1 cellular context compared by ENCODE assay signal in the genomic region with DNA sequence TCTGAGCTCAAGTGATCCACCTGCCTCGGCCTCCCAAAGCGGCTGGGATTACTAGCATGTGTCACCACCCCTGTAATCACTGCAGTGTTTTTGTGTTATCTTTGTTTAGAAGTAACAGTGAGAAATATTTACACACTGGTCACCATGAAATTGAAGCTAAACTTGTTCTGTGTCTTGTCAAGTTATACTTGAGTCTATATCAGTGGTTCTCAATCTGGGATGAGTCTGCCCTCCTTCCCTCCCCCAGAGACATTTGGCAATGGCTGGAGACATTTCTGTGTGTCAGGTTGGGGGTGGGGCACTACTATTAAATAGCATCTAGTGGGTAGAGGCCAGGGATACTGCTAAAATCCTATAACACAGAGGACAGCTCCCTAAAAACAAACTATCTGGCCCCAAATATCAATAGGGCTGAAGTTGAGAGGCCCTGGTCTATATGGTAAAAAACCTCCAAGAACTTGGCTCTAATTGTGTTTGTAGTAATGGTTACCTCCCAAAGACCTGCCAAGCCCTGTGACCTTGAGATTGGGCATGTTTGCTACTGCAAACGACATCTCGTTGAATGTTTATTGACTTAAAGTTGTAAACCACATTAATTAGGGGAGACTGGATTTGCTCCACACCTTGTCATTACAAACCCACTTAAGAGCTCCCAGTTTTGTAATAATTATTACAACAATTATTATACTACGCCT.
TF ChIP-seq lines count a peak whose summit lies in the region.

No MANE protein-coding gene starts in this region.

TF ChIP-seq in SK-N-SH, 30 proteins besides CTCF, POLR2A, EP300 and RAD21:
- TF ChIP-seq YY1 (IDR thresholded peaks at IDR 0.05; ENCODE audit: low read depth): no peak
- no peak for TF ChIP-seq EZH2phosphoT487 (IDR thresholded peaks at IDR 0.05; ENCODE audit: borderline replicate concordance, low read depth)
- TF ChIP-seq GATA2 (CRISPR knock-in tag; IDR thresholded peaks at IDR 0.05): no peak
- no peak for TF ChIP-seq NFIC (IDR thresholded peaks at IDR 0.05; ENCODE audit: borderline replicate concordance)
- no peak for TF ChIP-seq MXI1 (IDR thresholded peaks at IDR 0.05; ENCODE audit: low read depth, low read length)
- no peak for TF ChIP-seq MAX (IDR thresholded peaks at IDR 0.05; ENCODE audit: low read depth)
- no peak for TF ChIP-seq CHD2 (IDR thresholded peaks at IDR 0.05; ENCODE audit: low read length, partially characterized antibody)
